Comparison of ENCODE assay signal across 29 cellular contexts in genomic region chr20:15144911-15145310, GRCh38.
"Had no signal": no experiment of that assay in that cellular context is flagged by ENCODE, and none has a peak within 500 bp of the region (broad histone marks: within the 10 kb centered on the region; RNA-seq: fewer than 3 reads in every experiment).

No MANE protein-coding gene starts in this region.

- H3K9me3 ChIP-seq: SJSA1 had no signal

- H3K36me3 ChIP-seq: SJSA1 had no signal

- H3K27ac ChIP-seq: KMS-11, PC-9, SJSA1, VCaP had no signal

- DNase-seq: activated B cell treated with CpG ODN at 0.5 μM for 24 hours; activated CD4-positive, alpha-beta memory T cell treated with anti-CD3 and anti-CD28 coated beads for 36 hours; activated CD4-positive, alpha-beta T cell treated with anti-CD3 and anti-CD28 coated beads for 4 hours; activated CD4-positive, alpha-beta T cell treated with anti-CD3 and anti-CD28 coated beads, Interleukin-2, amount 50 U/mL, for 1 hour; activated CD4-positive, CD25-positive, alpha-beta regulatory T cell treated with anti-CD3 and anti-CD28 coated beads, Interleukin-2, amount 50 U/mL, for 72 hours; activated CD8-positive, alpha-beta memory T cell treated with anti-CD3 and anti-CD28 coated beads, Interleukin-2, amount 50 U/mL, for 4 hours; activated effector memory CD4-positive, alpha-beta T cell treated with Interleukin-2 at 50 U/mL for 16 hours; activated naive CD4-positive, alpha-beta T cell treated with anti-CD3 and anti-CD28 coated beads, Interleukin-2, amount 10 ng/mL, durations not matched to agents 7 days and 5 days; activated naive CD8-positive, alpha-beta T cell treated with anti-CD3 and anti-CD28 coated beads, Interleukin-2, amount 50 U/mL, for 24 hours; activated T-cell treated with anti-CD3 and anti-CD28 coated beads, Interleukin-2, amount 50 U/mL, for 48 hours; aorta; MM.1S; MV-4-11; NCI-H1092; NCI-H146; NCI-H187 treated with DMSO at 0.1 percent for 48 hours; NCI-H2081; NCI-H226; NCI-H446 treated with DMSO at 0.1 percent for 48 hours; NCI-H524; PC-9; SHP77; SW 1271; T-helper 1 cell; T-helper 2 cell; T-helper 9 cell had no signal

- H3K4me1 ChIP-seq: SJSA1 had no signal

- H3K4me3 ChIP-seq: PC-9, SJSA1 had no signal

- H3K27me3 ChIP-seq: SJSA1 had no signal
